7 cellular contexts compared by ENCODE assay signal in genomic region chr14:91835920-91836843, GRCh38. TPM values are rescaled to one million over a fixed set of nuclear protein-coding genes. Genes with fewer than 3 reads are reported as not detected.
DNase-seq lines count a peak whose midpoint lies in the region; ATAC-seq and TF ChIP-seq lines count a peak whose summit lies in the region.

No MANE protein-coding gene starts in this region.

- H3K27me3 ChIP-seq in left ventricle myocardium inferior (ENCODE audit: low read depth) (peaks cover 93% of the 10 kb centered on the region), sigmoid colon (peaks cover 0 to 24% (median 0%) of the 10 kb centered on the region in 3 donors)

- TF ChIP-seq CTCF in left ventricle myocardium inferior (IDR thresholded peaks at IDR 0.05; ENCODE audit: borderline replicate concordance) (no peak), sigmoid colon (IDR thresholded peaks at IDR 0.05) (no peak)

- intact Hi-C loops in left ventricle myocardium inferior (cut with micrococcal nuclease) = no loop called here
- intact Hi-C loops in sigmoid colon (cut with DNase I) = loop anchor here (5.0 to 10.0 kb wide), 2 partner anchors 41 to 69 kb away; no protein-coding TSS in a partner anchor

- TF ChIP-seq POLR2A in sigmoid colon (IDR thresholded peaks at IDR 0.05) = peak in 1 of 2 donors; percentile 19

- no peak for TF ChIP-seq EP300 in sigmoid colon (IDR thresholded peaks at IDR 0.05)

- 1% methylated on average over 84 of the region's 84 CpGs for WGBS in sigmoid colon, 2 donors

- ATAC-seq in GM19025 (IDR thresholded peaks at IDR 0.05; ENCODE audit: low read depth, unreplicated experiment) = peak; percentile 54
- peak; percentile 69 for ATAC-seq in HG03342 (IDR thresholded peaks at IDR 0.05; ENCODE audit: unreplicated experiment)

- DNase-seq in NOMO-1 treated with DMSO at 0.1 percent for 48 hours (lab: John Stamatoyannopoulos, UW; ENCODE audit: unreplicated experiment) (peak; percentile 49), left ventricle myocardium inferior (peak; percentile 62), sigmoid colon (peak; percentile 91), medulla oblongata (ENCODE audit: extremely low spot score) (no peak)
- DNase-seq in activated effector memory CD4-positive, alpha-beta T cell treated with anti-CD3 and anti-CD28 coated beads, Interleukin-2, amount 50 U/mL, for 16 hours = peak; percentile 96

- H3K27ac ChIP-seq in left ventricle myocardium inferior (replicated peaks) (peak overlapping the region; percentile 81), sigmoid colon (peak overlapping the region; percentile 68 to 83 (median 80))

- H3K9me3 ChIP-seq in left ventricle myocardium inferior (replicated peaks) = no peaks in the 10 kb centered on the region
- no peaks in the 10 kb centered on the region for H3K9me3 ChIP-seq in sigmoid colon

- H3K4me1 ChIP-seq in left ventricle myocardium inferior = peaks cover 15% of the 10 kb centered on the region
- peaks cover 0 to 17% (median 12%) of the 10 kb centered on the region in 4 donors for H3K4me1 ChIP-seq in sigmoid colon

- H3K4me3 ChIP-seq in left ventricle myocardium inferior = peak overlapping the region; percentile 69
- H3K4me3 ChIP-seq in sigmoid colon = peak overlapping the region; percentile 43 to 76 (median 66)

- H3K36me3 ChIP-seq in left ventricle myocardium inferior (no peaks in the 10 kb centered on the region), sigmoid colon (no peaks in the 10 kb centered on the region)

RNA-seq across cellular contexts. Expression of gene TC2N, which starts 31.2 kb away (rescaled TPM):
- total RNA-seq in left ventricle myocardium inferior (4.1 TPM), sigmoid colon (10 to 100 TPM; 12.1 to 49.2 (median 36.5) TPM)
- 10 to 100 TPM; 24.9 to 41.6 (median 28.2) TPM for polyA plus RNA-seq in sigmoid colon
